ENCODE assay signal across 1 cellular context in the genomic region with DNA sequence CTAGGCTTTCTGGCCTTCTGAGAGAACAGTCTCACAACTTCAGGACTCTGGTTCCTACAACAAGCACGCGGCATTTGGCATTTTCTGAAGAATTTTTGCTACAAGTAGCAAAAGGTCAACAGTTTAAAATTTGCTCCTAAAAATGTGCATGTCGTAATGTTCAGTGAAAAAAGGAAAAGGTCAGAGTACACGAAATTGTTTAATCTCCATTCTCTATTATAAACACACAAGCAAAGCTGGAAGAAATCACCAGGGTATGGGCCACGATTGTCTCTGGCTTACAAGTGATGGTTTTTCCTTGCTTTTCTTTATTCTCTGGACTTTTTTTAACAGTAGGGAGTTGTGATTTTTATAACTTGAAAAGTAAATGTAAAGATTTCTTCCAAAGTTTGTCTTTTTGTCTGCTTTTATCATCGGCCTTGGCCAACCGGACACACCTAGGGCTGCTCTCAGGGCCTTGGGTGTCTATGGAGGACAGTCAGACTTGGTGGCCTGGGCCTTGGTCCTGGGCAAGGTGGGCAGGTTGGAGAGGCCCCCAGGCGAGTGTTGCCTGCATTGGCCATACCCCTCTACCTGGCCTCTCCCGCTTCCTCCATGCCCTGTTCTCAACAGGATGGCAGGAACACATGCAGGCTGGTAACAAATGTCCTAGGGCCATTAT.
TF ChIP-seq lines count a peak whose summit lies in the region.

No MANE protein-coding gene starts in this region.

TF ChIP-seq in IMR-90, 13 proteins besides CTCF, POLR2A, EP300 and RAD21:
- no peak for TF ChIP-seq MAFK (IDR thresholded peaks at IDR 0.05; ENCODE audit: low read depth, low read length)
